In genomic region chr12:70317781-70318180, GRCh38 we compare ENCODE assay signal across 10 cellular contexts. TPM values are rescaled to one million over a fixed set of nuclear protein-coding genes. Genes with fewer than 3 reads are reported as not detected.
DNase-seq lines count a peak whose midpoint lies in the region; ATAC-seq and TF ChIP-seq lines count a peak whose summit lies in the region.
"Had no signal": no experiment of that assay in that cellular context is flagged by ENCODE, and none has a peak within 500 bp of the region (broad histone marks: within the 10 kb centered on the region; RNA-seq: fewer than 3 reads in every experiment).

No MANE protein-coding gene starts in this region.

- peaks cover 49% of the 10 kb centered on the region for H3K4me1 Mint-ChIP-seq in activated naive CD8-positive, alpha-beta T cell (ENCODE audit: low read depth)
- H3K4me1 Mint-ChIP-seq in activated naive CD8-positive, alpha-beta T cell treated with anti-CD3 and anti-CD28 coated beads for 36 hours: peaks cover 27% of the 10 kb centered on the region
- H3K4me1 Mint-ChIP-seq: endodermal cell had no signal

- no peak overlapping the region for H3K4me3 Mint-ChIP-seq in activated naive CD8-positive, alpha-beta T cell
- H3K4me3 Mint-ChIP-seq in activated naive CD8-positive, alpha-beta T cell treated with anti-CD3 and anti-CD28 coated beads for 36 hours: no peak overlapping the region
- H3K4me3 Mint-ChIP-seq: endodermal cell; T-helper 1 cell treated with Interleukin-12 subunit alpha and Interleukin-12 subunit beta and Interleukin-4 antibody, amounts not matched to agents 30 μg/mL and 1 μg/mL, for 36 hours had no signal

- peak; percentile 90 for ATAC-seq in HG03060 (IDR thresholded peaks at IDR 0.05; ENCODE audit: low read depth, unreplicated experiment)
- ATAC-seq in stimulated activated naive CD8-positive, alpha-beta T cell treated with anti-CD3 and anti-CD28 coated beads, Interleukin-15, Interleukin-2, amounts not matched to agents 100 U/mL and 50 U/mL, for 24 hours: peak; percentile 49

- no peak overlapping the region for H3K4me3 ChIP-seq in foreskin fibroblast (ENCODE audit: low read depth in 1 of 2, low read length in 2 of 2)

- H3K27ac Mint-ChIP-seq in activated naive CD8-positive, alpha-beta T cell: peak overlapping the region; percentile 22
- H3K27ac Mint-ChIP-seq in activated naive CD8-positive, alpha-beta T cell treated with anti-CD3 and anti-CD28 coated beads for 36 hours: no peak overlapping the region
- H3K27ac Mint-ChIP-seq: endodermal cell; T-helper 1 cell treated with Interleukin-12 subunit alpha and Interleukin-12 subunit beta and Interleukin-4 antibody, amounts not matched to agents 30 μg/mL and 1 μg/mL, for 36 hours had no signal

- no peak for DNase-seq in activated naive CD8-positive, alpha-beta T cell treated with anti-CD3 and anti-CD28 coated beads for 36 hours
- DNase-seq in SIG-M5 (lab: John Stamatoyannopoulos, UW) (peak; percentile 59), foreskin fibroblast (no peak), D341Med (ENCODE audit: low spot score) (no peak)
- DNase-seq in stimulated activated naive CD8-positive, alpha-beta T cell treated with anti-CD3 and anti-CD28 coated beads, Interleukin-15, Interleukin-2, amounts not matched to agents 100 U/mL and 50 U/mL, for 24 hours: no peak
- no peak for DNase-seq in activated T-cell treated with anti-CD3 and anti-CD28 coated beads, Interleukin-2, amount 50 U/mL, for 1 hour
- DNase-seq: endodermal cell had no signal

- no peak for TF ChIP-seq CTCF in foreskin fibroblast (IDR thresholded peaks at IDR 0.05; ENCODE audit: low read depth, low read length)

- no peaks in the 10 kb centered on the region for H3K9me3 Mint-ChIP-seq in activated naive CD8-positive, alpha-beta T cell (ENCODE audit: low read depth)
- no peaks in the 10 kb centered on the region for H3K9me3 Mint-ChIP-seq in activated naive CD8-positive, alpha-beta T cell treated with anti-CD3 and anti-CD28 coated beads for 36 hours
- H3K9me3 Mint-ChIP-seq: endodermal cell; T-helper 1 cell treated with Interleukin-12 subunit alpha and Interleukin-12 subunit beta and Interleukin-4 antibody, amounts not matched to agents 30 μg/mL and 1 μg/mL, for 36 hours had no signal

- H3K36me3 Mint-ChIP-seq in activated naive CD8-positive, alpha-beta T cell: peaks cover 10% of the 10 kb centered on the region
- H3K36me3 Mint-ChIP-seq in activated naive CD8-positive, alpha-beta T cell treated with anti-CD3 and anti-CD28 coated beads for 36 hours: peaks cover 18% of the 10 kb centered on the region

- no peaks in the 10 kb centered on the region for H3K27me3 Mint-ChIP-seq in activated naive CD8-positive, alpha-beta T cell
- H3K27me3 Mint-ChIP-seq in activated naive CD8-positive, alpha-beta T cell treated with anti-CD3 and anti-CD28 coated beads for 36 hours: no peaks in the 10 kb centered on the region

RNA-seq across cellular contexts. Expression of gene KCNMB4, which starts 48.3 kb away (rescaled TPM):
- total RNA-seq in activated naive CD8-positive, alpha-beta T cell treated with anti-CD3 and anti-CD28 coated beads for 36 hours: 1 to 10 TPM in 1 of 2 experiments, under 1 TPM in 1; 0.82 to 1.0 TPM
